In genomic region chr11:60625262-60625661, GRCh38 we compare ENCODE assay signal across 10 cellular contexts.
DNase-seq lines count a peak whose midpoint lies in the region; ATAC-seq and TF ChIP-seq lines count a peak whose summit lies in the region.
"Had no signal": no experiment of that assay in that cellular context is flagged by ENCODE, and none has a peak within 500 bp of the region (broad histone marks: within the 10 kb centered on the region; RNA-seq: fewer than 3 reads in every experiment).

No MANE protein-coding gene starts in this region.

- whole genome bisulfite sequencing in GM23248 (ENCODE audit: low coverage in 1 of 2, low lambda C conversion rate in 2 of 2, missing lambda C conversion rate in 2 of 2), 2 experiments, result 6 to 7% methylated on average over 2 of the region's 2 CpGs

- no peaks in the 10 kb centered on the region for H3K9me2 ChIP-seq in GM23248 (ENCODE audit: insufficient read depth)

- DNase-seq in A673 (ENCODE audit: low spot score) (peak; percentile 85), GM23248 (peak; percentile 72), SIG-M5 treated with dmso at 0.1 percent for 504 hours (lab: John Stamatoyannopoulos, UW; ENCODE audit: unreplicated experiment) (peak; percentile 54), foreskin keratinocyte (peak in 1 of 2 donors; percentile 33), HEK293T (ENCODE audit: extremely low spot score) (no peak)
- DNase-seq in central memory CD4-positive, alpha-beta T cell, result no peak
- DNase-seq: DMS79 had no signal

- no peaks in the 10 kb centered on the region for H3K27me3 ChIP-seq in A673 (replicated peaks; ENCODE audit: insufficient read depth, low read depth, low read length, poor library complexity)
- no peaks in the 10 kb centered on the region for H3K27me3 ChIP-seq in GM23248 (replicated peaks; ENCODE audit: insufficient read depth)
- H3K27me3 ChIP-seq in foreskin keratinocyte, result no peaks in the 10 kb centered on the region

- H3K79me2 ChIP-seq in GM23248 (ENCODE audit: insufficient read depth), result no peaks in the 10 kb centered on the region

- no peak overlapping the region for H3K4me3 ChIP-seq in A673 (ENCODE audit: low read depth, low read length, poor library complexity, severe bottlenecking)
- no peak overlapping the region for H3K4me3 ChIP-seq in GM23248

- in situ Hi-C loops in GM23248 (cut with MboI), result no loop called here

- no peaks in the 10 kb centered on the region for H3F3A ChIP-seq in GM23248 (ENCODE audit: insufficient read depth)

- BruUV-seq in A673 (replicated peaks; lab: Mats Ljungman, UMichigan), result no TSS peak

- ATAC-seq in foreskin keratinocyte (no peak), HG02938 (IDR thresholded peaks at IDR 0.05; ENCODE audit: unreplicated experiment) (no peak), HG02981 (IDR thresholded peaks at IDR 0.05; ENCODE audit: unreplicated experiment) (no peak)

- H3K36me3 ChIP-seq in A673 (ENCODE audit: insufficient read depth, low read length, poor library complexity, severe bottlenecking) (no peaks in the 10 kb centered on the region), GM23248 (ENCODE audit: low read depth) (no peaks in the 10 kb centered on the region)

- CTCF ChIA-PET in A673 (lab: Charles Lee) (no interaction called here), HEK293T (lab: Yijun Ruan, JAX) (no interaction called here)

- no peak overlapping the region for H3K9ac ChIP-seq in GM23248

- H3K4me1 ChIP-seq in A673 (ENCODE audit: insufficient read depth, low read length, poor library complexity, severe bottlenecking) (no peaks in the 10 kb centered on the region), GM23248 (ENCODE audit: insufficient read depth) (no peaks in the 10 kb centered on the region), foreskin keratinocyte (no peaks in the 10 kb centered on the region)

- no peaks in the 10 kb centered on the region for H3K9me3 ChIP-seq in A673 (ENCODE audit: low read depth, low read length, poor library complexity, severe bottlenecking)
- no peaks in the 10 kb centered on the region for H3K9me3 ChIP-seq in GM23248 (ENCODE audit: low read depth)

- TF ChIP-seq CTCF in A673 (conservative IDR thresholded peaks at IDR 0.05; ENCODE audit: low read depth, low read length) (peak; percentile 79), foreskin keratinocyte (conservative IDR thresholded peaks at IDR 0.05) (peak; percentile 39)

- H3K4me2 ChIP-seq in GM23248 (ENCODE audit: unreplicated experiment), result no peak overlapping the region

- no peak overlapping the region for H3K27ac ChIP-seq in A673 (ENCODE audit: low read depth, low read length, poor library complexity, severe bottlenecking)
- H3K27ac ChIP-seq in GM23248, result no peak overlapping the region
- no peak overlapping the region for H3K27ac ChIP-seq in foreskin keratinocyte
- H3K27ac ChIP-seq: epithelial cell of prostate had no signal

- H4K20me1 ChIP-seq in GM23248 (ENCODE audit: insufficient read depth), result no peaks in the 10 kb centered on the region

- intact Hi-C loops in A673 (cut with micrococcal nuclease; ENCODE audit: unreplicated experiment), result no loop called here

- H2AFZ ChIP-seq in GM23248, result no peak overlapping the region

- POLR2A ChIA-PET in A673 (lab: Charles Lee; ENCODE audit: low non-redundant PET), result no interaction called here
- POLR2A ChIA-PET in HEK293T (lab: Yijun Ruan, JAX), result no interaction called here

TF ChIP-seq in HEK293T, 16 proteins besides CTCF, POLR2A, EP300 and RAD21:
- TF ChIP-seq HDGF (IDR thresholded peaks at IDR 0.05; ENCODE audit: borderline replicate concordance), result no peak
- TF ChIP-seq CTBP1 (IDR thresholded peaks at IDR 0.05; ENCODE audit: borderline replicate concordance), result no peak
- no peak for TF ChIP-seq PKNOX1 (IDR thresholded peaks at IDR 0.05)
- no peak for TF ChIP-seq FOXM1 (IDR thresholded peaks at IDR 0.05; ENCODE audit: borderline replicate concordance)
- TF ChIP-seq ZNF384 (IDR thresholded peaks at IDR 0.05), result no peak
- TF ChIP-seq ARNT (IDR thresholded peaks at IDR 0.05), result no peak
- TF ChIP-seq BHLHE40 (IDR thresholded peaks at IDR 0.05; ENCODE audit: borderline replicate concordance), result no peak
- TF ChIP-seq SP1 (IDR thresholded peaks at IDR 0.05), result no peak
- no peak for TF ChIP-seq NFRKB (IDR thresholded peaks at IDR 0.05)
- TF ChIP-seq FOXK2 (IDR thresholded peaks at IDR 0.05), result no peak
- TF ChIP-seq ELF4 (IDR thresholded peaks at IDR 0.05), result no peak
- TF ChIP-seq LEF1 (IDR thresholded peaks at IDR 0.05; ENCODE audit: borderline replicate concordance), result no peak
- no peak for TF ChIP-seq L3MBTL2 (conservative IDR thresholded peaks at IDR 0.05)
TF ChIP-seq in HEK293T: peak in this region for 0.

Comparison
In these comparisons a context has a peak if more than half of its experiments do, and no peak if none do; other contexts are left out.
1. DNase-seq: peak in A673 (single experiment), GM23248 (single experiment) and SIG-M5 treated with dmso at 0.1 percent for 504 hours (single experiment); none in HEK293T (single experiment) and central memory CD4-positive, alpha-beta T cell (single experiment).